In genomic region chr12:113151655-113152054, GRCh38 we compare ENCODE assay signal across 23 cellular contexts. TPM values are rescaled to one million over a fixed set of nuclear protein-coding genes. Genes with fewer than 3 reads are reported as not detected.
DNase-seq lines count a peak whose midpoint lies in the region; ATAC-seq and TF ChIP-seq lines count a peak whose summit lies in the region.
"Had no signal": no experiment of that assay in that cellular context is flagged by ENCODE, and none has a peak within 500 bp of the region (broad histone marks: within the 10 kb centered on the region; RNA-seq: fewer than 3 reads in every experiment).

No MANE protein-coding gene starts in this region.

- H3K27ac ChIP-seq in CD4-positive, alpha-beta T cell (ENCODE audit: low read depth, low read length): no peak overlapping the region
- peak overlapping the region; percentile 92 for H3K27ac ChIP-seq in OCI-LY1 (ENCODE audit: low read depth, low read length, poor library complexity, severe bottlenecking)
- H3K27ac ChIP-seq: hepatocyte, HL-60 had no signal

- no peak overlapping the region for H2AFZ ChIP-seq in OCI-LY1 (ENCODE audit: low read length)
- H2AFZ ChIP-seq: hepatocyte had no signal

- no peak for DNase-seq in BE2C
- DNase-seq in CD4-positive, alpha-beta T cell: no peak
- no peak for DNase-seq in naive B cell
- DNase-seq in NOMO-1 treated with dmso at 0.1 percent for 144 hours (lab: John Stamatoyannopoulos, UW; ENCODE audit: unreplicated experiment): no peak
- no peak for DNase-seq in activated CD4-positive, CD25-positive, alpha-beta regulatory T cell (lab: John Stamatoyannopoulos, UW)
- DNase-seq: activated naive CD4-positive, alpha-beta T cell treated with anti-CD3 and anti-CD28 coated beads for 36 hours; DMS53; GOT3; IMR-90; mesenchymal stem cell; NCI-H187 treated with DMSO at 0.1 percent for 48 hours; small intestine; stimulated activated CD4-positive, alpha-beta T cell treated with anti-CD3 and anti-CD28 coated beads, Interleukin-4, amount 100 ng/mL, for 24 hours; T-cell had no signal

- ATAC-seq in CD4-positive, alpha-beta T cell (ENCODE audit: poor library complexity): no peak
- ATAC-seq in naive B cell (ENCODE audit: low read depth in 2 of 2) (no peak), HG02571 (IDR thresholded peaks at IDR 0.05; ENCODE audit: unreplicated experiment) (no peak)
- ATAC-seq: T-cell had no signal

- H3K4me1 Mint-ChIP-seq in CD4-positive, alpha-beta T cell (ENCODE audit: low read depth): peaks cover 26% of the 10 kb centered on the region
- peaks cover 7 to 21% (median 17%) of the 10 kb centered on the region in 3 donors for H3K4me1 Mint-ChIP-seq in naive B cell

- H3K4me3 ChIP-seq in BE2C (ENCODE audit: low read depth, low read length): no peak overlapping the region
- H3K4me3 ChIP-seq in OCI-LY1 (ENCODE audit: low read depth, low read length, poor library complexity, severe bottlenecking): peak overlapping the region; percentile 88
- H3K4me3 ChIP-seq: hepatocyte, suprapubic skin had no signal

- H3F3A ChIP-seq in OCI-LY1 (ENCODE audit: insufficient read depth, low read length): peaks cover 8% of the 10 kb centered on the region

- peak overlapping the region; percentile 84 for H3K27ac Mint-ChIP-seq in CD4-positive, alpha-beta T cell
- H3K27ac Mint-ChIP-seq in naive B cell: peak overlapping the region in 2 of 6 donors; percentile 60 to 86

- POLR2A ChIA-PET in CD4-positive, alpha-beta T cell (lab: Charles Lee): interaction anchor here (1.6 kb wide), 1 partner anchor 33 kb away, joined by 6 read pairs; the partner anchor contains the start of gene DDX54

- H3K9me3 ChIP-seq in BE2C (no peaks in the 10 kb centered on the region), OCI-LY1 (ENCODE audit: low read length) (no peaks in the 10 kb centered on the region)
- H3K9me3 ChIP-seq in CD4-positive, alpha-beta T cell (ENCODE audit: control insufficient read depth, low read length): no peaks in the 10 kb centered on the region
- H3K9me3 ChIP-seq: suprapubic skin had no signal

- H3K9ac ChIP-seq in OCI-LY1 (ENCODE audit: low read length): peak overlapping the region; percentile 99

- H3K4me2 ChIP-seq in OCI-LY1 (ENCODE audit: low read length): peak overlapping the region; percentile 79

- H3K36me3 ChIP-seq in BE2C: no peaks in the 10 kb centered on the region
- H3K36me3 ChIP-seq in OCI-LY1 (ENCODE audit: insufficient read depth, low read length): peaks cover 5% of the 10 kb centered on the region; the same call in 1 of the 2 replicates
- H3K36me3 ChIP-seq: suprapubic skin had no signal

- H3K27me3 Mint-ChIP-seq in CD4-positive, alpha-beta T cell: no peaks in the 10 kb centered on the region
- no peaks in the 10 kb centered on the region for H3K27me3 Mint-ChIP-seq in naive B cell

- no peaks in the 10 kb centered on the region for H3K9me3 Mint-ChIP-seq in CD4-positive, alpha-beta T cell
- H3K9me3 Mint-ChIP-seq in naive B cell: peaks cover 0 to 8% (median 3%) of the 10 kb centered on the region in 7 donors
- H3K9me3 Mint-ChIP-seq: activated naive CD4-positive, alpha-beta T cell treated with anti-CD3 and anti-CD28 coated beads for 36 hours had no signal

- H4K20me1 ChIP-seq in OCI-LY1 (ENCODE audit: insufficient read depth, low read length): no peaks in the 10 kb centered on the region

- CTCF ChIA-PET in CD4-positive, alpha-beta T cell (lab: Charles Lee): no interaction called here

- no peaks in the 10 kb centered on the region for H3K36me3 Mint-ChIP-seq in CD4-positive, alpha-beta T cell (ENCODE audit: low read depth)
- H3K36me3 Mint-ChIP-seq in naive B cell: no peaks in the 10 kb centered on the region
- H3K36me3 Mint-ChIP-seq: T-cell had no signal

- no peaks in the 10 kb centered on the region; the same call in 1 of the 2 replicates for H3K4me1 ChIP-seq in BE2C
- peaks cover 58% of the 10 kb centered on the region for H3K4me1 ChIP-seq in OCI-LY1 (ENCODE audit: insufficient read depth, low read length, severe bottlenecking)

- no peaks in the 10 kb centered on the region for H3K9me2 ChIP-seq in OCI-LY1 (ENCODE audit: low read depth, low read length)

- H3K4me3 Mint-ChIP-seq in CD4-positive, alpha-beta T cell: peak overlapping the region; percentile 89
- peak overlapping the region in 6 of 8 donors; percentile 57 to 89 (median 86) for H3K4me3 Mint-ChIP-seq in naive B cell

- peaks cover 7% of the 10 kb centered on the region for H3K79me2 ChIP-seq in OCI-LY1 (ENCODE audit: insufficient read depth, low read length)
- H3K79me2 ChIP-seq: hepatocyte had no signal

- 0 out of 2 replicates have a peak, but pooled peaks have one; percentile 3 for TF ChIP-seq CTCF in BE2C (IDR thresholded peaks at IDR 0.05; ENCODE audit: low read depth, low read length)
- no peak for TF ChIP-seq CTCF in CD4-positive, alpha-beta T cell (IDR thresholded peaks at IDR 0.05)
- no peak for TF ChIP-seq CTCF in OCI-LY1 (IDR thresholded peaks at IDR 0.05; ENCODE audit: low read length)

- H3K27me3 ChIP-seq in BE2C (peaks cover 22% of the 10 kb centered on the region), OCI-LY1 (ENCODE audit: insufficient read depth, low read length) (no peaks in the 10 kb centered on the region)
- H3K27me3 ChIP-seq in CD4-positive, alpha-beta T cell (ENCODE audit: control insufficient read depth, insufficient read depth, low read length): no peaks in the 10 kb centered on the region

- intact Hi-C loops in CD4-positive, alpha-beta T cell (cut with DNase I, micrococcal nuclease): loop anchor here (1.0 to 10.0 kb wide), 7 partner anchors 15 to 103 kb away; partner anchors contain the start of gene DTX1 (in 1 of the 2)

RNA-seq across cellular contexts. Expression of gene CFAP73, which starts 2.1 kb away (rescaled TPM):
- not detected for polyA plus RNA-seq in BE2C (2012; ENCODE audit: insufficient read depth, insufficient read length, low read depth)
- 1 to 10 TPM in 1 of 2 experiments, under 1 TPM in 1; 0.92 to 1.2 TPM for total RNA-seq in CD4-positive, alpha-beta T cell
- polyA plus RNA-seq in naive B cell (ENCODE audit: low read depth in 6 of 6): 1 to 10 TPM in 1 of 6 donors, not detected in 5; 1.2 TPM
- total RNA-seq: hepatocyte, IMR-90, kidney epithelial cell, neural crest cell, pulmonary artery endothelial cell had no signal
- polyA plus RNA-seq: BJ, hepatocyte, IMR-90 had no signal

RNA-seq across cellular contexts. Expression of gene RASAL1, which starts 16.1 kb away (rescaled TPM):
- not detected for polyA plus RNA-seq in BE2C (2012; ENCODE audit: insufficient read depth, insufficient read length, low read depth)
- total RNA-seq in CD4-positive, alpha-beta T cell: 1 to 10 TPM; 1.2 to 2.7 TPM
- polyA plus RNA-seq in naive B cell (ENCODE audit: low read depth in 6 of 6): under 1 TPM in 4 of 6 donors, not detected in 2; 0.17 to 0.48 (median 0.41) TPM
- total RNA-seq: hepatocyte, IMR-90, neural crest cell, pulmonary artery endothelial cell had no signal
- polyA plus RNA-seq: BJ, IMR-90 had no signal

RNA-seq across cellular contexts. Expression of gene DDX54, which starts 33.6 kb away (rescaled TPM):
- 132 TPM for polyA plus RNA-seq in BE2C (2012; ENCODE audit: insufficient read depth, insufficient read length, low read depth)
- total RNA-seq in CD4-positive, alpha-beta T cell: 10 to 100 TPM; 56.8 to 61.1 TPM
- polyA plus RNA-seq in naive B cell (ENCODE audit: low read depth in 6 of 6): 10 to 100 TPM in 5 of 6 donors, 1 to 10 TPM in 1; 9.0 to 45.5 (median 25.4) TPM

RNA-seq across cellular contexts. Expression of gene RITA1, which starts 33.9 kb away (rescaled TPM):
- polyA plus RNA-seq in BE2C (2012; ENCODE audit: insufficient read depth, insufficient read length, low read depth): 83.0 TPM
- 1 to 10 TPM; 2.9 to 3.3 TPM for total RNA-seq in CD4-positive, alpha-beta T cell
- 10 to 100 TPM; 21.0 to 31.9 (median 24.1) TPM for polyA plus RNA-seq in naive B cell (ENCODE audit: low read depth in 6 of 6)
